ENCODE assay signal across 8 cellular contexts in genomic region chr2:178450574-178451429, GRCh38. TPM values are rescaled to one million over a fixed set of nuclear protein-coding genes. Genes with fewer than 3 reads are reported as not detected.
DNase-seq lines count a peak whose midpoint lies in the region; ATAC-seq lines count a peak whose summit lies in the region.

Gene PJVK, plus strand, starts transcription at chr2:178451378. Its CDS starts 2,032 bp downstream, at chr2:178453410.
Gene PRKRA, minus strand, starts transcription at chr2:178451175. Its CDS starts 145 bp downstream, at chr2:178451030.

- ATAC-seq in GM21367 (IDR thresholded peaks at IDR 0.05; ENCODE audit: unreplicated experiment), result peak; percentile 82
- ATAC-seq in effector memory CD8-positive, alpha-beta T cell (replicated peaks), result peak; percentile 83

- under 1% methylated on average over 78 of the region's 91 CpGs for WGBS in mesenchymal stem cell

- H3K9me3 ChIP-seq in mesenchymal stem cell (ENCODE audit: control insufficient read depth, low read length), result no peaks in the 10 kb centered on the region

- DNase-seq in COR-L47 (lab: John Stamatoyannopoulos, UW) (peak; percentile 98), HT1080 (ENCODE audit: low read depth) (peak; percentile 96), NOMO-1 (lab: John Stamatoyannopoulos, UW; ENCODE audit: unreplicated experiment in 2 of 2) (peak; percentile 94 to 95), mesenchymal stem cell (peak; percentile 97)
- peak; percentile 82 to 93 (median 91) for DNase-seq in activated CD8-positive, alpha-beta memory T cell treated with anti-CD3 and anti-CD28 coated beads for 48 hours (ENCODE audit: low read depth in 2 of 3, low spot score in 2 of 3)
- DNase-seq in effector memory CD8-positive, alpha-beta T cell, result peak; percentile 93 to 95 (median 93)
- peak; percentile 88 for DNase-seq in stimulated activated CD8-positive, alpha-beta memory T cell treated with anti-CD3 and anti-CD28 coated beads, Interleukin-12 subunit alpha, Interleukin-12 subunit beta, amount 100 ng/mL, for 24 hours (ENCODE audit: extremely low read depth)

- peak within 1 kb of the TSS; percentile 91 for H2AK5ac ChIP-seq in mesenchymal stem cell (ENCODE audit: low read length, severe bottlenecking)

- H3K27me3 ChIP-seq in mesenchymal stem cell (ENCODE audit: control insufficient read depth in 1 of 2, insufficient read depth in 1 of 2, low read length in 2 of 2), result no peaks in the 10 kb centered on the region

- peak within 1 kb of the TSS; percentile 98 for H4K8ac ChIP-seq in mesenchymal stem cell (ENCODE audit: low read length)

- H3K9me3 Mint-ChIP-seq in effector memory CD8-positive, alpha-beta T cell, result no peaks in the 10 kb centered on the region

- peak within 1 kb of the TSS; percentile 87 to 89 for H3K4me3 Mint-ChIP-seq in effector memory CD8-positive, alpha-beta T cell

- H2BK15ac ChIP-seq in mesenchymal stem cell (ENCODE audit: low read depth, poor library complexity, severe bottlenecking), result peak within 1 kb of the TSS; percentile 98

- peak within 1 kb of the TSS; percentile 92 for H4K91ac ChIP-seq in mesenchymal stem cell (ENCODE audit: low read length)

- peaks cover 7% of the 10 kb centered on the region for H3K4me1 ChIP-seq in mesenchymal stem cell (ENCODE audit: control insufficient read depth, insufficient read depth, low read depth, low read length)

- H2BK5ac ChIP-seq in mesenchymal stem cell (ENCODE audit: low read depth, low read length, poor library complexity, severe bottlenecking), result peak within 1 kb of the TSS; percentile 98

- H3K14ac ChIP-seq in mesenchymal stem cell (ENCODE audit: low read length in 2 of 2), result peak within 1 kb of the TSS in 1 of 2 experiments; percentile 100

- peaks cover 22% of the 10 kb centered on the region for H3K79me1 ChIP-seq in mesenchymal stem cell (replicated peaks; ENCODE audit: low read length, poor library complexity, severe bottlenecking)

- H3K27ac ChIP-seq in mesenchymal stem cell (ENCODE audit: low read length, poor library complexity, severe bottlenecking), result peak within 1 kb of the TSS; percentile 85

- peaks cover 10 to 26% of the 10 kb centered on the region in 2 experiments for H3K36me3 ChIP-seq in mesenchymal stem cell (ENCODE audit: control insufficient read depth in 1 of 2, insufficient read depth in 2 of 2, low read depth in 1 of 2, low read length in 2 of 2)

- peak within 1 kb of the TSS; percentile 90 to 98 for H3K4ac ChIP-seq in mesenchymal stem cell (ENCODE audit: low read depth in 1 of 2, low read length in 2 of 2)

- H3K27me3 Mint-ChIP-seq in effector memory CD8-positive, alpha-beta T cell, result no peaks in the 10 kb centered on the region

- peak within 1 kb of the TSS; percentile 99 for H3K9ac ChIP-seq in mesenchymal stem cell (ENCODE audit: low read length)

- H2AFZ ChIP-seq in mesenchymal stem cell (ENCODE audit: low read depth, low read length), result peak within 1 kb of the TSS; percentile 98

- peak within 1 kb of the TSS; percentile 84 to 96 for H3K4me3 ChIP-seq in mesenchymal stem cell (ENCODE audit: insufficient read depth in 1 of 2, low read depth in 1 of 2, low read length in 2 of 2)

- H3K36me3 Mint-ChIP-seq in effector memory CD8-positive, alpha-beta T cell (ENCODE audit: insufficient read depth), result peaks cover 38% of the 10 kb centered on the region

- H3K4me2 ChIP-seq in mesenchymal stem cell (ENCODE audit: low read length, poor library complexity, severe bottlenecking), result peak within 1 kb of the TSS; percentile 85

- peak within 1 kb of the TSS; percentile 87 to 100 for H3K18ac ChIP-seq in mesenchymal stem cell (ENCODE audit: low read depth in 1 of 2, low read length in 2 of 2)

- peak within 1 kb of the TSS; percentile 71 for H2BK120ac ChIP-seq in mesenchymal stem cell (ENCODE audit: low read depth, low read length)

- peak within 1 kb of the TSS in 1 of 2 experiments; percentile 89 for H3K23ac ChIP-seq in mesenchymal stem cell (ENCODE audit: low read length in 2 of 2)

- peak within 1 kb of the TSS; percentile 91 to 92 for H3K27ac Mint-ChIP-seq in effector memory CD8-positive, alpha-beta T cell

- peaks cover 13 to 24% of the 10 kb centered on the region in 2 donors for H3K4me1 Mint-ChIP-seq in effector memory CD8-positive, alpha-beta T cell (ENCODE audit: low read depth in 2 of 2)

- peak within 1 kb of the TSS; percentile 44 to 95 for H2BK12ac ChIP-seq in mesenchymal stem cell (ENCODE audit: low read length in 2 of 2)

RNA-seq across cellular contexts. Expression of gene PJVK, which starts in this region (rescaled TPM):
- total RNA-seq in HT1080 (2014; rRNA removed; shearing (Covaris generic)), result 0.39 and 0.47 TPM in 2 replicates
- 0.29 and 0.42 TPM in 2 replicates for polyA plus RNA-seq in HT1080 (2015; cell fraction: cytosol; rRNA removed)
- 2.0 and 4.2 TPM in 2 replicates for polyA plus RNA-seq in HT1080 (2015; cell fraction: nucleus; rRNA removed)
- 1.8 TPM for polyA plus RNA-seq in mesenchymal stem cell (2013, experiment 1 of 2)
- polyA plus RNA-seq in mesenchymal stem cell (2013, experiment 2 of 2), result 1.6 TPM

RNA-seq across cellular contexts. Expression of gene PRKRA, which starts in this region (rescaled TPM):
- total RNA-seq in HT1080 (2014; rRNA removed; shearing (Covaris generic)), result 47.4 and 94.2 TPM in 2 replicates
- polyA plus RNA-seq in HT1080 (2015; cell fraction: cytosol; rRNA removed), result 45.8 and 46.9 TPM in 2 replicates
- 22.8 and 27.6 TPM in 2 replicates for polyA plus RNA-seq in HT1080 (2015; cell fraction: nucleus; rRNA removed)
- polyA plus RNA-seq in mesenchymal stem cell (2013, experiment 1 of 2), result 33.7 TPM
- 33.9 TPM for polyA plus RNA-seq in mesenchymal stem cell (2013, experiment 2 of 2)

Comparison
In these comparisons a context has a peak if more than half of its experiments do, and no peak if none do; other contexts are left out.
1. Peak in every context shown above with its lines: DNase-seq, ATAC-seq, H3K4me3 ChIP-seq and H3K27ac ChIP-seq.